In genomic region chrX:112738347-112739033, GRCh38 we compare ENCODE assay signal across 16 cellular contexts. TPM values are rescaled to one million over a fixed set of nuclear protein-coding genes. Genes with fewer than 3 reads are reported as not detected.
A peak's percentile ranks its signal among the peaks of the same experiment; 100 is the strongest.
DNase-seq lines count a peak whose midpoint lies in the region; ATAC-seq and TF ChIP-seq lines count a peak whose summit lies in the region.
"Had no signal": no experiment of that assay in that cellular context is flagged by ENCODE, and none has a peak within 500 bp of the region (broad histone marks: within the 10 kb centered on the region; RNA-seq: fewer than 3 reads in every experiment).

No MANE protein-coding gene starts in this region.

- no peaks in the 10 kb centered on the region for H3K36me3 ChIP-seq in BE2C
- H3K36me3 ChIP-seq: BLaER1 had no signal

- no peaks in the 10 kb centered on the region; the same call in 1 of the 2 replicates for H3K4me1 ChIP-seq in BE2C

- H3K4me3 ChIP-seq in BE2C (ENCODE audit: low read depth, low read length) = no peak overlapping the region
- H3K4me3 ChIP-seq: BLaER1, lung had no signal

- DNase-seq in stimulated activated CD4-positive, alpha-beta T cell treated with anti-CD3 and anti-CD28 coated beads, Interleukin-15, amount 100 ng/mL, for 48 hours (ENCODE audit: low read depth in 2 of 2) = peak; percentile 0 to 10
- DNase-seq in stimulated activated CD4-positive, alpha-beta T cell treated with anti-CD3 and anti-CD28 coated beads, Interleukin-12 subunit alpha, Interleukin-12 subunit beta, amount 100 ng/mL, for 4 hours = no peak
- DNase-seq in MV-4-11 (lab: John Stamatoyannopoulos, UW) (peak; percentile 9), NCI-H524 treated with DMSO at 0.1 percent for 48 hours (lab: John Stamatoyannopoulos, UW) (no peak), CD1c-positive myeloid dendritic cell (ENCODE audit: extremely low spot score) (no peak), BE2C (no peak), cardiac septum (ENCODE audit: low spot score) (no peak)
- DNase-seq: NCI-H446, nucleus accumbens, RPMI8226 had no signal

- no peaks in the 10 kb centered on the region for H3K27me3 ChIP-seq in BE2C

- ATAC-seq in HG02759 (IDR thresholded peaks at IDR 0.05; ENCODE audit: unreplicated experiment) = peak; percentile 77

- intact Hi-C loops in cardiac septum (cut with DNase I) = no loop called here

- no peaks in the 10 kb centered on the region for H3K9me3 ChIP-seq in BE2C
- H3K9me3 ChIP-seq: BLaER1 had no signal

- no peak for TF ChIP-seq CTCF in BE2C (IDR thresholded peaks at IDR 0.05; ENCODE audit: low read depth, low read length)

RNA-seq across cellular contexts. Expression of gene LHFPL1, which starts 58.8 kb away (rescaled TPM):
- polyA plus RNA-seq in BE2C (2012; ENCODE audit: insufficient read depth, insufficient read length, low read depth) = not detected
- total RNA-seq in cardiac septum = 0.19 TPM
- total RNA-seq: activated T-helper 1 cell treated with anti-CD3 and anti-CD28 coated beads, Interleukin-12 subunit alpha, Interleukin-12 subunit beta, Interleukin-2, Interleukin-4 antibody, amounts not matched to agents 30 ng/mL and 10 ng/mL and 1 ng/mL, durations not matched to agents 14 hours and 24 hours and 36 hours; bronchial epithelial cell; HT-29 had no signal

Comparison
In these comparisons a context has a peak if more than half of its experiments do, and no peak if none do; other contexts are left out.
1. DNase-seq: peak in stimulated activated CD4-positive, alpha-beta T cell treated with anti-CD3 and anti-CD28 coated beads, Interleukin-15, amount 100 ng/mL, for 48 hours (2 of 2) and MV-4-11 (single experiment); none in stimulated activated CD4-positive, alpha-beta T cell treated with anti-CD3 and anti-CD28 coated beads, Interleukin-12 subunit alpha, Interleukin-12 subunit beta, amount 100 ng/mL, for 4 hours (single experiment), NCI-H524 treated with DMSO at 0.1 percent for 48 hours (single experiment), CD1c-positive myeloid dendritic cell (single experiment), BE2C (single experiment) and cardiac septum (single experiment).